In genomic region chrX:48896611-48897011, GRCh38 we compare ENCODE assay signal across 8 cellular contexts. TPM values are rescaled to one million over a fixed set of nuclear protein-coding genes. Genes with fewer than 3 reads are reported as not detected.
DNase-seq lines count a peak whose midpoint lies in the region; ATAC-seq and TF ChIP-seq lines count a peak whose summit lies in the region.

No MANE protein-coding gene starts in this region.

- peaks cover 13% of the 10 kb centered on the region for H3K4me1 Mint-ChIP-seq in central memory CD8-positive, alpha-beta T cell

- H3K27ac Mint-ChIP-seq in central memory CD8-positive, alpha-beta T cell (ENCODE audit: low read depth): peak overlapping the region; percentile 81

- peaks cover 20% of the 10 kb centered on the region for H3K36me3 Mint-ChIP-seq in central memory CD8-positive, alpha-beta T cell (ENCODE audit: insufficient read depth)

- ATAC-seq in DND-41 (ENCODE audit: insufficient read depth, low read depth) (no peak), HG02759 (IDR thresholded peaks at IDR 0.05; ENCODE audit: unreplicated experiment) (no peak)
- no peak for ATAC-seq in central memory CD8-positive, alpha-beta T cell (replicated peaks; ENCODE audit: extremely low read depth, poor library complexity, severe bottlenecking)

- H3K27me3 Mint-ChIP-seq in central memory CD8-positive, alpha-beta T cell: no peaks in the 10 kb centered on the region

- no peaks in the 10 kb centered on the region for H3K9me3 Mint-ChIP-seq in central memory CD8-positive, alpha-beta T cell

- H3K4me3 Mint-ChIP-seq in central memory CD8-positive, alpha-beta T cell: peak overlapping the region; percentile 78

- TF ChIP-seq CTCF in DND-41 (IDR thresholded peaks at IDR 0.05; ENCODE audit: borderline replicate concordance, extremely low read depth, low read length, poor library complexity, severe bottlenecking): no peak

- H3K27me3 ChIP-seq in DND-41 (ENCODE audit: insufficient read depth, low read length, poor library complexity) (no peaks in the 10 kb centered on the region), muscle layer of duodenum (ENCODE audit: low read depth, low read length) (no peaks in the 10 kb centered on the region)

- H4K20me1 ChIP-seq in DND-41 (ENCODE audit: insufficient read depth, low read length): peaks cover 30% of the 10 kb centered on the region

- H3K9ac ChIP-seq in DND-41 (ENCODE audit: low read depth, low read length): peak overlapping the region; percentile 94

- H3K27ac ChIP-seq in DND-41 (ENCODE audit: low read length) (peak overlapping the region; percentile 99), muscle layer of duodenum (ENCODE audit: low read length) (peak overlapping the region; percentile 91)

- H3K9me3 ChIP-seq in DND-41 (ENCODE audit: insufficient read depth, low read length, severe bottlenecking) (no peaks in the 10 kb centered on the region), muscle layer of duodenum (ENCODE audit: control insufficient read depth in 1 of 2, low read length in 2 of 2) (no peaks in the 10 kb centered on the region)

- no peak overlapping the region for H2AFZ ChIP-seq in DND-41 (ENCODE audit: low read depth, low read length)

- H3K4me1 ChIP-seq in DND-41 (ENCODE audit: insufficient read depth, low read length): peaks cover 29% of the 10 kb centered on the region
- H3K4me1 ChIP-seq in muscle layer of duodenum (ENCODE audit: control insufficient read depth in 1 of 2, insufficient read depth in 2 of 2, low read length in 2 of 2): peaks cover 0 to 11% of the 10 kb centered on the region in 2 donors

- H3K4me3 ChIP-seq in DND-41 (ENCODE audit: low read depth in 1 of 2, low read length in 2 of 2): peak overlapping the region; percentile 88 to 98; a peak in 3 of 4 replicates
- H3K4me3 ChIP-seq in muscle layer of duodenum (ENCODE audit: low read depth in 1 of 2, low read length in 2 of 2): peak overlapping the region; percentile 70 to 80

- no peak for DNase-seq in DND-41
- peak; percentile 16 for DNase-seq in MV-4-11 (lab: John Stamatoyannopoulos, UW)
- no peak for DNase-seq in central memory CD8-positive, alpha-beta T cell (ENCODE audit: low spot score in 2 of 2)
- no peak for DNase-seq in midbrain (lab: John Stamatoyannopoulos, UW)
- no peak for DNase-seq in NCI-H1105 treated with DMSO at 0.1 percent for 48 hours (lab: John Stamatoyannopoulos, UW)
- no peak for DNase-seq in occipital lobe (lab: John Stamatoyannopoulos, UW)

- peak overlapping the region; percentile 97 for H3K4me2 ChIP-seq in DND-41 (ENCODE audit: insufficient read depth, low read length)

- H3K36me3 ChIP-seq in DND-41 (ENCODE audit: insufficient read depth, low read length): peaks cover 40% of the 10 kb centered on the region
- H3K36me3 ChIP-seq in muscle layer of duodenum (ENCODE audit: control insufficient read depth in 1 of 2, insufficient read depth in 2 of 2, low read length in 2 of 2): peaks cover 0 to 19% of the 10 kb centered on the region in 2 donors

- H3K79me2 ChIP-seq in DND-41 (ENCODE audit: insufficient read depth, low read length): peaks cover 50% of the 10 kb centered on the region

RNA-seq across cellular contexts. Expression of gene TIMM17B, which starts 1.0 kb away (rescaled TPM):
- total RNA-seq in occipital lobe: 27.9 TPM

RNA-seq across cellular contexts. Expression of gene PQBP1, which starts 1.1 kb away (rescaled TPM):
- total RNA-seq in occipital lobe: 26.8 TPM

RNA-seq across cellular contexts. Expression of gene SLC35A2, which starts 14.8 kb away (rescaled TPM):
- 8.7 TPM for total RNA-seq in occipital lobe

RNA-seq across cellular contexts. Expression of gene PIM2, which starts 22.2 kb away (rescaled TPM):
- 10.6 TPM for total RNA-seq in occipital lobe
